Comparison of ENCODE assay signal across 10 cellular contexts in the genomic region with DNA sequence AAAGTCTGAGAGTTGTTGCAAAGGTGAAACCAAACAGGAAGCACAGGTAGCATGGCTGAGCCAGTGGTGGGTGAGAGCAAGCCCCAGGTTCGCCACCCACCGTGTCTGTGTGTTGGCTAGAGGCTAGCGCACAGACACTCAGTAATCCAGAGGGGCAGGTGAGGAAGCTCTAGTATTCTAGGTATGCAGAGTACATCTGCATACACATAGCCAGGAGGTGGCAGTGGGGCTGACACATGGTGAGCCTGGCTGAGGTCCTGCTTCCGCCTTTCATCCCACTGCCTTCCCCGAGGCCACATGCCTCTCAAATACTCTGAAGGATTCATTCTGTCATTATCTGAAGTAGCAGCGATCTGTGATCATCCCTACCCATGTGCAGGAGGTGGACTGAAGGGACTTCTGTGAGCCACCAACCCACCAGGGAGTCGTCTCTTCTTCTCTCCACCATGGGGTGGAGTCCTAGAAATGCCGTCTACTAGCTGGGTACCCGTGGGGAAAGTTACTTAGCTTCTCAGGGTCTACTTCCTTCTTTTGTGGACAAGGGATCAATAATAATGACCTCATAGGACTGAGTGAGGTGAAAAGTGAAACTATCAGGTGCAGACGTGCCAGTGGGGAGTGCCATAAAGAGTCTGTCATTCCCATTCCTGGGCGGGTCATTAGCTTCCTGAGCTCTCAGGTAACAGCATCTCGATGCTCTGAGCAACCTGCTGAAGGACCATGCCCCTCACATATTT. TPM values are rescaled to one million over a fixed set of nuclear protein-coding genes. Genes with fewer than 3 reads are reported as not detected.
DNase-seq lines count a peak whose midpoint lies in the region; ATAC-seq and TF ChIP-seq lines count a peak whose summit lies in the region.
"Had no signal": no experiment of that assay in that cellular context is flagged by ENCODE, and none has a peak within 500 bp of the region (broad histone marks: within the 10 kb centered on the region; RNA-seq: fewer than 3 reads in every experiment).

No MANE protein-coding gene starts in this region.

- H3K36me3 ChIP-seq in HCT116 (ENCODE audit: control insufficient read depth in 1 of 2, insufficient read depth in 2 of 2, low read length in 2 of 2), result peaks cover 0 to 5% of the 10 kb centered on the region in 2 experiments; a peak in 1 of 4 replicates

- no peak overlapping the region for H3K9ac ChIP-seq in HCT116 (ENCODE audit: low read length)

- peaks cover 0 to 7% of the 10 kb centered on the region in 2 experiments; a peak in 1 of 4 replicates for H3K4me1 ChIP-seq in HCT116 (ENCODE audit: control insufficient read depth in 1 of 2, insufficient read depth in 2 of 2, low read length in 2 of 2)

- H3K4me1 Mint-ChIP-seq in naive B cell, result peaks cover 11 to 21% (median 15%) of the 10 kb centered on the region in 3 donors

- BruUV-seq in HCT116 (replicated peaks; lab: Mats Ljungman, UMichigan), result no TSS peak

- DNase-seq in NCI-H510A (lab: John Stamatoyannopoulos, UW) (peak; percentile 19), NCI-H510A treated with DMSO at 0.1 percent for 48 hours (lab: John Stamatoyannopoulos, UW) (no peak), HCT116 (ENCODE audit: low read depth, low spot score) (no peak), NCI-H2107 treated with DMSO at 0.1 percent for 48 hours (lab: John Stamatoyannopoulos, UW; ENCODE audit: unreplicated experiment) (peak; percentile 53), naive B cell (peak; percentile 30), DMS53 (lab: John Stamatoyannopoulos, UW) (no peak), OCI-M2 (lab: John Stamatoyannopoulos, UW; ENCODE audit: unreplicated experiment) (no peak), head of caudate nucleus (no peak)
- DNase-seq: amniotic stem cell had no signal

- TF ChIP-seq RAD21 in HCT116 (IDR thresholded peaks at IDR 0.05; ENCODE audit: low read depth), result 0 out of 2 replicates have a peak, but pooled peaks have one; percentile 12

- TF ChIP-seq CTCF in HCT116 (IDR thresholded peaks at IDR 0.05 in 2 of 3, conservative IDR thresholded peaks at IDR 0.05 in 1 of 3; ENCODE audit: borderline replicate concordance in 1 of 3, insufficient read depth in 1 of 3, low read depth in 2 of 3, low read length in 2 of 3), result 0 out of 6 replicates have a peak, but pooled peaks of 1 of the 3 experiments have one; percentile 1

- H3K79me2 ChIP-seq in HCT116 (ENCODE audit: insufficient read depth, low read length), result no peaks in the 10 kb centered on the region

- no peak overlapping the region for H3K4me2 ChIP-seq in HCT116 (ENCODE audit: low read length)

- no peak overlapping the region for H3K4me3 ChIP-seq in HCT116 (replicated peaks in 1 of 2; ENCODE audit: low read depth in 1 of 2, low read length in 2 of 2)
- H3K4me3 ChIP-seq: lung had no signal

- no peak for TF ChIP-seq POLR2A in HCT116 (IDR thresholded peaks at IDR 0.05; ENCODE audit: borderline replicate concordance, extremely low read depth, insufficient read depth, insufficient read length)

- H3K9me3 ChIP-seq in HCT116 (ENCODE audit: control insufficient read depth in 1 of 2, insufficient read depth in 1 of 2, low read depth in 1 of 2, low read length in 2 of 2), result no peaks in the 10 kb centered on the region

- H2AFZ ChIP-seq in HCT116 (ENCODE audit: low read depth, low read length, poor library complexity, severe bottlenecking), result no peak overlapping the region

- peak overlapping the region in 2 of 8 donors; percentile 40 to 53 for H3K4me3 Mint-ChIP-seq in naive B cell

- H3K27ac ChIP-seq in HCT116 (ENCODE audit: low read depth, low read length), result no peak overlapping the region

- POLR2A ChIA-PET in HCT116 (lab: Charles Lee), result interaction anchor here (0.6 to 1.1 kb wide), 2 partner anchors 71 to 73 kb away, joined by 3 read pairs; no protein-coding TSS in a partner anchor

- intact Hi-C loops in HCT116 (cut with micrococcal nuclease), result no loop called here
- intact Hi-C loops in head of caudate nucleus (cut with DNase I), result no loop called here

- ATAC-seq in HCT116 (0 out of 2 replicates have a peak, but pooled peaks have one; percentile 48), naive B cell (ENCODE audit: low read depth in 2 of 2) (peak; percentile 93 to 96)

- H3K27me3 ChIP-seq in HCT116 (ENCODE audit: insufficient read depth, low read length), result no peaks in the 10 kb centered on the region

- RAD21 ChIA-PET in HCT116 (lab: Charles Lee; ENCODE audit: low non-redundant PET in 1 of 2, low total read pairs in 2 of 2, uncharacterized antibody in 2 of 2, unreplicated experiment in 2 of 2), result no interaction called here

- peaks cover 6 to 8% of the 10 kb centered on the region in 2 donors for H3K36me3 Mint-ChIP-seq in naive B cell

- H3K27ac Mint-ChIP-seq in naive B cell, result peak overlapping the region in 5 of 6 donors; percentile 38 to 80 (median 55)

- H3K9me2 ChIP-seq in HCT116 (ENCODE audit: insufficient read depth), result no peaks in the 10 kb centered on the region

- no peaks in the 10 kb centered on the region for H4K20me1 ChIP-seq in HCT116 (ENCODE audit: insufficient read depth)

- H3K27me3 Mint-ChIP-seq in naive B cell, result no peaks in the 10 kb centered on the region

- CTCF ChIA-PET in HCT116 (lab: Charles Lee), result interaction anchor here (0.8 to 3.3 kb wide), 3 partner anchors 7 to 225 kb away, joined by 3 to 14 read pairs (median 3); no protein-coding TSS in a partner anchor

- no peaks in the 10 kb centered on the region for H3K9me3 Mint-ChIP-seq in naive B cell

TF ChIP-seq in HCT116, 20 proteins besides CTCF, POLR2A, EP300 and RAD21 (continues in another document):
- TF ChIP-seq EZH2 (IDR thresholded peaks at IDR 0.05) (no peak), SRF (IDR thresholded peaks at IDR 0.05; ENCODE audit: low read depth) (no peak), FOSL1 (IDR thresholded peaks at IDR 0.05; ENCODE audit: low read depth) (no peak), EZH2phosphoT487 (IDR thresholded peaks at IDR 0.05; ENCODE audit: borderline replicate concordance) (no peak), ZFX (IDR thresholded peaks at IDR 0.05) (no peak), ZNF274 (IDR thresholded peaks at IDR 0.05; ENCODE audit: low read depth, low read length) (no peak), CBX3 (IDR thresholded peaks at IDR 0.05; ENCODE audit: low read depth) (no peak), SIN3A (IDR thresholded peaks at IDR 0.05; ENCODE audit: low read depth) (no peak), JUND (IDR thresholded peaks at IDR 0.05) (no peak), POLR2AphosphoS5 (IDR thresholded peaks at IDR 0.05; ENCODE audit: low read depth, low read length) (no peak)
- TF ChIP-seq, protein P1, sequence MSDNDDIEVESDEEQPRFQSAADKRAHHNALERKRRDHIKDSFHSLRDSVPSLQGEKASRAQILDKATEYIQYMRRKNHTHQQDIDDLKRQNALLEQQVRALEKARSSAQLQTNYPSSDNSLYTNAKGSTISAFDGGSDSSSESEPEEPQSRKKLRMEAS (IDR thresholded peaks at IDR 0.05), result no peak
- TF ChIP-seq, protein P2, sequence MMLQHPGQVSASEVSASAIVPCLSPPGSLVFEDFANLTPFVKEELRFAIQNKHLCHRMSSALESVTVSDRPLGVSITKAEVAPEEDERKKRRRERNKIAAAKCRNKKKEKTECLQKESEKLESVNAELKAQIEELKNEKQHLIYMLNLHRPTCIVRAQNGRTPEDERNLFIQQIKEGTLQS (IDR thresholded peaks at IDR 0.05), result no peak
- TF ChIP-seq, protein P3, sequence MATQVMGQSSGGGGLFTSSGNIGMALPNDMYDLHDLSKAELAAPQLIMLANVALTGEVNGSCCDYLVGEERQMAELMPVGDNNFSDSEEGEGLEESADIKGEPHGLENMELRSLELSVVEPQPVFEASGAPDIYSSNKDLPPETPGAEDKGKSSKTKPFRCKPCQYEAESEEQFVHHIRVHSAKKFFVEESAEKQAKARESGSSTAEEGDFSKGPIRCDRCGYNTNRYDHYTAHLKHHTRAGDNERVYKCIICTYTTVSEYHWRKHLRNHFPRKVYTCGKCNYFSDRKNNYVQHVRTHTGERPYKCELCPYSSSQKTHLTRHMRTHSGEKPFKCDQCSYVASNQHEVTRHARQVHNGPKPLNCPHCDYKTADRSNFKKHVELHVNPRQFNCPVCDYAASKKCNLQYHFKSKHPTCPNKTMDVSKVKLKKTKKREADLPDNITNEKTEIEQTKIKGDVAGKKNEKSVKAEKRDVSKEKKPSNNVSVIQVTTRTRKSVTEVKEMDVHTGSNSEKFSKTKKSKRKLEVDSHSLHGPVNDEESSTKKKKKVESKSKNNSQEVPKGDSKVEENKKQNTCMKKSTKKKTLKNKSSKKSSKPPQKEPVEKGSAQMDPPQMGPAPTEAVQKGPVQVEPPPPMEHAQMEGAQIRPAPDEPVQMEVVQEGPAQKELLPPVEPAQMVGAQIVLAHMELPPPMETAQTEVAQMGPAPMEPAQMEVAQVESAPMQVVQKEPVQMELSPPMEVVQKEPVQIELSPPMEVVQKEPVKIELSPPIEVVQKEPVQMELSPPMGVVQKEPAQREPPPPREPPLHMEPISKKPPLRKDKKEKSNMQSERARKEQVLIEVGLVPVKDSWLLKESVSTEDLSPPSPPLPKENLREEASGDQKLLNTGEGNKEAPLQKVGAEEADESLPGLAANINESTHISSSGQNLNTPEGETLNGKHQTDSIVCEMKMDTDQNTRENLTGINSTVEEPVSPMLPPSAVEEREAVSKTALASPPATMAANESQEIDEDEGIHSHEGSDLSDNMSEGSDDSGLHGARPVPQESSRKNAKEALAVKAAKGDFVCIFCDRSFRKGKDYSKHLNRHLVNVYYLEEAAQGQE (IDR thresholded peaks at IDR 0.05; ENCODE audit: low read depth), result no peak
- TF ChIP-seq, protein P4, sequence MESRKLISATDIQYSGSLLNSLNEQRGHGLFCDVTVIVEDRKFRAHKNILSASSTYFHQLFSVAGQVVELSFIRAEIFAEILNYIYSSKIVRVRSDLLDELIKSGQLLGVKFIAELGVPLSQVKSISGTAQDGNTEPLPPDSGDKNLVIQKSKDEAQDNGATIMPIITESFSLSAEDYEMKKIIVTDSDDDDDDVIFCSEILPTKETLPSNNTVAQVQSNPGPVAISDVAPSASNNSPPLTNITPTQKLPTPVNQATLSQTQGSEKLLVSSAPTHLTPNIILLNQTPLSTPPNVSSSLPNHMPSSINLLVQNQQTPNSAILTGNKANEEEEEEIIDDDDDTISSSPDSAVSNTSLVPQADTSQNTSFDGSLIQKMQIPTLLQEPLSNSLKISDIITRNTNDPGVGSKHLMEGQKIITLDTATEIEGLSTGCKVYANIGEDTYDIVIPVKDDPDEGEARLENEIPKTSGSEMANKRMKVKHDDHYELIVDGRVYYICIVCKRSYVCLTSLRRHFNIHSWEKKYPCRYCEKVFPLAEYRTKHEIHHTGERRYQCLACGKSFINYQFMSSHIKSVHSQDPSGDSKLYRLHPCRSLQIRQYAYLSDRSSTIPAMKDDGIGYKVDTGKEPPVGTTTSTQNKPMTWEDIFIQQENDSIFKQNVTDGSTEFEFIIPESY (IDR thresholded peaks at IDR 0.05; ENCODE audit: extremely low read depth, insufficient replicate concordance, low read length), result no peak

RNA-seq across cellular contexts. Expression of a gene that starts 36.0 kb away (rescaled TPM):
- total RNA-seq in HCT116 (2021; ENCODE audit: unreplicated experiment), result 0.61 TPM
- 0.14 and 0.27 TPM in 2 replicates for polyA plus RNA-seq in HCT116 (2012)
- polyA plus RNA-seq in naive B cell (ENCODE audit: low read depth in 6 of 6), result 100 to 1,000 TPM; 214 to 346 (median 290) TPM

RNA-seq across cellular contexts. Expression of a gene that starts 58.3 kb away (rescaled TPM):
- not detected for total RNA-seq in HCT116 (2021; ENCODE audit: unreplicated experiment)
- polyA plus RNA-seq in HCT116 (2012), result not detected in 2 replicates
- 1 to 10 TPM; 3.5 to 6.8 (median 5.8) TPM for polyA plus RNA-seq in naive B cell (ENCODE audit: low read depth in 6 of 6)

Comparison
In these comparisons a context has a peak if more than half of its experiments do, and no peak if none do; other contexts are left out.
1. DNase-seq: peak in NCI-H510A (single experiment), NCI-H2107 treated with DMSO at 0.1 percent for 48 hours (single experiment) and naive B cell (single experiment); none in NCI-H510A treated with DMSO at 0.1 percent for 48 hours (single experiment), HCT116 (single experiment), DMS53 (single experiment), OCI-M2 (single experiment) and head of caudate nucleus (0 of 42).